ENCODE assay signal across 8 cellular contexts in the genomic region with DNA sequence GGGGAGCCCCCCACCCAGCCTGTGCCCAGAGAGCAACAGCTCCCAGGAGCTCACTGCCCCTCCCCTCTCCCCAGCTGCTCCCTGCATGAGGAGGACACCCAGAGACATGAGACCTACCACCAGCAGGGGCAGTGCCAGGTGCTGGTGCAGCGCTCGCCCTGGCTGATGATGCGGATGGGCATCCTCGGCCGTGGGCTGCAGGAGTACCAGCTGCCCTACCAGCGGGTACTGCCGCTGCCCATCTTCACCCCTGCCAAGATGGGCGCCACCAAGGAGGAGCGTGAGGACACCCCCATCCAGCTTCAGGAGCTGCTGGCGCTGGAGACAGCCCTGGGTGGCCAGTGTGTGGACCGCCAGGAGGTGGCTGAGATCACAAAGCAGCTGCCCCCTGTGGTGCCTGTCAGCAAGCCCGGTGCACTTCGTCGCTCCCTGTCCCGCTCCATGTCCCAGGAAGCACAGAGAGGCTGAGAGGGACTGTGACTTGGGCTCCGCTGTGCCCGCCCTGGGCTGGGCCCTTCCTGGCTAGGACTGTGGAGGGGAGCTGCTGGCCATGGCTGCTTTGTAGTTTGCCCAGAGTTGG. TPM values are rescaled to one million over a fixed set of nuclear protein-coding genes. Genes with fewer than 3 reads are reported as not detected.
DNase-seq lines count a peak whose midpoint lies in the region; ATAC-seq and TF ChIP-seq lines count a peak whose summit lies in the region.

No MANE protein-coding gene starts in this region.

- POLR2A ChIA-PET in naive thymus-derived CD8-positive, alpha-beta T cell (lab: Charles Lee) = interaction anchor here (1.2 to 6.9 kb wide), 8 partner anchors 8 to 65 kb away, joined by 4 to 26 read pairs (median 16); a partner anchor contains a TSS

- H3K4me1 Mint-ChIP-seq in naive thymus-derived CD8-positive, alpha-beta T cell = peaks cover 18 to 44% (median 36%) of the 10 kb centered on the region in 4 donors
- H3K4me1 Mint-ChIP-seq in T-helper 2 cell treated with Interferon-gamma antibody and Interleukin-4, amounts not matched to agents 5 μg/mL and 100 μg/mL, for 36 hours (ENCODE audit: low read depth) = peaks cover 4% of the 10 kb centered on the region

- H3K4me3 Mint-ChIP-seq in naive thymus-derived CD8-positive, alpha-beta T cell = peak overlapping the region in 5 of 10 donors; percentile 22 to 62 (median 32)
- no peak overlapping the region for H3K4me3 Mint-ChIP-seq in T-helper 2 cell treated with Interferon-gamma antibody and Interleukin-4, amounts not matched to agents 5 μg/mL and 100 μg/mL, for 36 hours

- peaks cover 0 to 14% (median 4%) of the 10 kb centered on the region in 5 donors for H3K27me3 Mint-ChIP-seq in naive thymus-derived CD8-positive, alpha-beta T cell
- H3K27me3 Mint-ChIP-seq in T-helper 2 cell treated with Interferon-gamma antibody and Interleukin-4, amounts not matched to agents 5 μg/mL and 100 μg/mL, for 36 hours (ENCODE audit: low read depth) = peaks cover 31% of the 10 kb centered on the region

- ATAC-seq in naive thymus-derived CD8-positive, alpha-beta T cell = peak; percentile 18 to 48
- no peak for ATAC-seq in HG02981 (IDR thresholded peaks at IDR 0.05; ENCODE audit: unreplicated experiment)

- no peaks in the 10 kb centered on the region for H3K9me3 Mint-ChIP-seq in naive thymus-derived CD8-positive, alpha-beta T cell
- no peaks in the 10 kb centered on the region for H3K9me3 Mint-ChIP-seq in T-helper 2 cell treated with Interferon-gamma antibody and Interleukin-4, amounts not matched to agents 5 μg/mL and 100 μg/mL, for 36 hours

- peaks cover 0 to 18% (median 6%) of the 10 kb centered on the region in 3 donors for H3K36me3 Mint-ChIP-seq in naive thymus-derived CD8-positive, alpha-beta T cell
- H3K36me3 Mint-ChIP-seq in T-helper 2 cell treated with Interferon-gamma antibody and Interleukin-4, amounts not matched to agents 5 μg/mL and 100 μg/mL, for 36 hours (ENCODE audit: low read depth) = peaks cover 11% of the 10 kb centered on the region

- TF ChIP-seq CTCF in choroid plexus epithelial cell (conservative IDR thresholded peaks at IDR 0.05; ENCODE audit: low read depth, low read length) = peak; percentile 4

- H3K27ac Mint-ChIP-seq in naive thymus-derived CD8-positive, alpha-beta T cell = peak overlapping the region in 3 of 10 donors; percentile 64 to 70 (median 67)
- H3K27ac Mint-ChIP-seq in T-helper 2 cell treated with Interferon-gamma antibody and Interleukin-4, amounts not matched to agents 5 μg/mL and 100 μg/mL, for 36 hours = no peak overlapping the region

- DNase-seq in D341Med (ENCODE audit: low spot score) = peak; percentile 70
- DNase-seq in NCI-H1105 (lab: John Stamatoyannopoulos, UW) = peak; percentile 18
- no peak for DNase-seq in choroid plexus epithelial cell (ENCODE audit: low read depth)
- peak in 1 of 10 donors; percentile 16 for DNase-seq in naive thymus-derived CD8-positive, alpha-beta T cell
- DNase-seq in GOT3 (lab: John Stamatoyannopoulos, UW) = no peak
- DNase-seq in T-helper 2 cell treated with Interferon-gamma antibody and Interleukin-4, amounts not matched to agents 5 μg/mL and 100 μg/mL, for 36 hours (ENCODE audit: low spot score) = no peak
- no peak for DNase-seq in mesenteric fat pad (ENCODE audit: low spot score)

- no peak overlapping the region for H3K4me3 ChIP-seq in choroid plexus epithelial cell (ENCODE audit: low read depth, low read length)

RNA-seq across cellular contexts. Expression of a gene that starts 0.6 kb away (rescaled TPM):
- 10 to 100 TPM in 1 of 2 experiments, 1 to 10 TPM in 1; 8.5 to 10.3 TPM for total RNA-seq in naive thymus-derived CD8-positive, alpha-beta T cell
- polyA plus RNA-seq in naive thymus-derived CD8-positive, alpha-beta T cell = under 1 TPM in 1 of 3 donors, not detected in 2; 0.11 TPM
- 0.64 TPM for total RNA-seq in mesenteric fat pad

RNA-seq across cellular contexts. Expression of a gene that starts 2.5 kb away (rescaled TPM):
- total RNA-seq in naive thymus-derived CD8-positive, alpha-beta T cell = 1 to 10 TPM in 1 of 2 experiments, under 1 TPM in 1; 0.91 to 1.2 TPM
- polyA plus RNA-seq in naive thymus-derived CD8-positive, alpha-beta T cell = under 1 TPM in 2 of 3 donors, not detected in 1; 0.43 to 0.64 TPM
- total RNA-seq in mesenteric fat pad = 0.35 TPM

RNA-seq across cellular contexts. Expression of a gene that starts 22.1 kb away (rescaled TPM):
- total RNA-seq in naive thymus-derived CD8-positive, alpha-beta T cell = 10 to 100 TPM; 30.1 to 33.5 TPM
- polyA plus RNA-seq in naive thymus-derived CD8-positive, alpha-beta T cell = 10 to 100 TPM; 14.2 to 17.7 (median 15.5) TPM
- 13.6 TPM for total RNA-seq in mesenteric fat pad

RNA-seq across cellular contexts. Expression of a gene that starts 28.8 kb away (rescaled TPM):
- total RNA-seq in naive thymus-derived CD8-positive, alpha-beta T cell = 100 to 1,000 TPM; 154 to 167 TPM
- polyA plus RNA-seq in naive thymus-derived CD8-positive, alpha-beta T cell = 10 to 100 TPM; 37.4 to 51.6 (median 43.0) TPM
- total RNA-seq in mesenteric fat pad = 49.2 TPM

RNA-seq across cellular contexts. Expression of a gene that starts 34.1 kb away (rescaled TPM):
- 1 to 10 TPM; 5.6 to 8.7 TPM for total RNA-seq in naive thymus-derived CD8-positive, alpha-beta T cell
- 1 to 10 TPM in 2 of 3 donors, under 1 TPM in 1; 0.85 to 2.4 (median 1.5) TPM for polyA plus RNA-seq in naive thymus-derived CD8-positive, alpha-beta T cell
- total RNA-seq in mesenteric fat pad = 21.9 TPM

Comparison
In these comparisons a context has a peak if more than half of its experiments do, and no peak if none do; other contexts are left out.
1. DNase-seq: peak in D341Med (single experiment) and NCI-H1105 (single experiment); none in choroid plexus epithelial cell (single experiment), GOT3 (single experiment), T-helper 2 cell treated with Interferon-gamma antibody and Interleukin-4, amounts not matched to agents 5 μg/mL and 100 μg/mL, for 36 hours (single experiment) and mesenteric fat pad (single experiment).